ENCODE assay signal across 7 cellular contexts in genomic region chr20:62793757-62794006, GRCh38. TPM values are rescaled to one million over a fixed set of nuclear protein-coding genes. Genes with fewer than 3 reads are reported as not detected.
DNase-seq lines count a peak whose midpoint lies in the region; ATAC-seq and TF ChIP-seq lines count a peak whose summit lies in the region.

No MANE protein-coding gene starts in this region.

- H3K9me3 ChIP-seq in iPS-20b (ENCODE audit: insufficient read depth, low read depth, low read length) (no peaks in the 10 kb centered on the region), stomach smooth muscle (ENCODE audit: control insufficient read depth in 2 of 2, low read length in 2 of 2) (no peaks in the 10 kb centered on the region)

- in situ Hi-C loops in GM13976 (cut with MboI; ENCODE audit: low sequenced_read_pairs, unreplicated experiment) = loop anchor here (25.0 kb wide), 1 partner anchor 131 kb away; no protein-coding TSS in a partner anchor

- no peak overlapping the region for H3K9ac ChIP-seq in iPS-20b (ENCODE audit: low read depth, low read length)
- H3K9ac ChIP-seq in stomach smooth muscle (ENCODE audit: low read length in 2 of 2) = peak overlapping the region; percentile 37 to 74

- POLR2A ChIA-PET in activated CD4-positive, alpha-beta memory T cell treated with anti-CD3 and anti-CD28 coated beads, Interleukin-2, amount 10 ng/mL, durations not matched to agents 7 days and 5 days (lab: Charles Lee) = interaction anchor here (0.8 to 4.6 kb wide), 19 partner anchors 7 to 294 kb away, joined by 3 to 33 read pairs (median 4); partner anchors contain the start of genes OGFR, SLCO4A1 and TCFL5

- H3K36me3 ChIP-seq in iPS-20b (ENCODE audit: insufficient read depth, low read depth, low read length) = peaks cover 5% of the 10 kb centered on the region; the same call in 1 of the 2 replicates
- peaks cover under 1 to 2% of the 10 kb centered on the region in 2 donors for H3K36me3 ChIP-seq in stomach smooth muscle (ENCODE audit: control insufficient read depth in 2 of 2, insufficient read depth in 2 of 2, low read length in 2 of 2)

- no peaks in the 10 kb centered on the region for H3K9me3 Mint-ChIP-seq in activated CD4-positive, alpha-beta memory T cell treated with anti-CD3 and anti-CD28 coated beads, Interleukin-2, amount 10 ng/mL, durations not matched to agents 7 days and 5 days

- no peak for DNase-seq in activated CD4-positive, alpha-beta memory T cell treated with anti-CD3 and anti-CD28 coated beads, Interleukin-2, amount 10 ng/mL, durations not matched to agents 7 days and 5 days
- no peak for DNase-seq in GM13976 (ENCODE audit: low spot score)

- peaks cover 39% of the 10 kb centered on the region for H3K4me1 Mint-ChIP-seq in activated CD4-positive, alpha-beta memory T cell treated with anti-CD3 and anti-CD28 coated beads, Interleukin-2, amount 10 ng/mL, durations not matched to agents 7 days and 5 days

- peak overlapping the region; percentile 81 for H3K27ac Mint-ChIP-seq in activated CD4-positive, alpha-beta memory T cell treated with anti-CD3 and anti-CD28 coated beads, Interleukin-2, amount 10 ng/mL, durations not matched to agents 7 days and 5 days

- H3K36me3 Mint-ChIP-seq in activated CD4-positive, alpha-beta memory T cell treated with anti-CD3 and anti-CD28 coated beads, Interleukin-2, amount 10 ng/mL, durations not matched to agents 7 days and 5 days (ENCODE audit: low read depth) = peaks cover 10% of the 10 kb centered on the region

- H3K4me1 ChIP-seq in iPS-20b (ENCODE audit: insufficient read depth, low read length) = peaks cover 4% of the 10 kb centered on the region; the same call in 1 of the 2 replicates
- H3K4me1 ChIP-seq in stomach smooth muscle (ENCODE audit: control insufficient read depth, insufficient read depth, low read length) = peaks cover 40% of the 10 kb centered on the region

- CTCF ChIA-PET in activated CD4-positive, alpha-beta memory T cell treated with anti-CD3 and anti-CD28 coated beads, Interleukin-2, amount 10 ng/mL, durations not matched to agents 7 days and 5 days (lab: Charles Lee) = interaction anchor here (0.8 to 4.6 kb wide), 14 partner anchors 10 to 177 kb away, joined by 3 to 24 read pairs (median 5); partner anchors contain the start of genes OGFR and SLCO4A1

- no peak overlapping the region for H3K27ac ChIP-seq in iPS-20b (ENCODE audit: low read length)
- peak overlapping the region; percentile 95 for H3K27ac ChIP-seq in stomach smooth muscle (ENCODE audit: low read length)

- H3K27me3 ChIP-seq in iPS-20b (ENCODE audit: insufficient read depth, low read length) = peaks cover 39% of the 10 kb centered on the region
- no peaks in the 10 kb centered on the region for H3K27me3 ChIP-seq in stomach smooth muscle (ENCODE audit: control insufficient read depth in 1 of 2, insufficient read depth in 2 of 2, low read length in 2 of 2)

- ATAC-seq in HG03025 (IDR thresholded peaks at IDR 0.05; ENCODE audit: low FRiP score, unreplicated experiment) (peak; percentile 2), HG03439 (IDR thresholded peaks at IDR 0.05; ENCODE audit: unreplicated experiment) (no peak), HG03520 (IDR thresholded peaks at IDR 0.05; ENCODE audit: unreplicated experiment) (no peak)

- no peak for TF ChIP-seq CTCF in GM13976 (IDR thresholded peaks at IDR 0.05; ENCODE audit: borderline replicate concordance, control extremely low read depth, extremely low read depth, insufficient read depth, missing control alignments)

- H3K4me3 ChIP-seq in iPS-20b (ENCODE audit: low read length) = peak overlapping the region; percentile 68
- peak overlapping the region; percentile 9 to 72 for H3K4me3 ChIP-seq in stomach smooth muscle (ENCODE audit: low read length in 2 of 2)

- peak overlapping the region; percentile 86 for H3K4me3 Mint-ChIP-seq in activated CD4-positive, alpha-beta memory T cell treated with anti-CD3 and anti-CD28 coated beads, Interleukin-2, amount 10 ng/mL, durations not matched to agents 7 days and 5 days

- H3K27me3 Mint-ChIP-seq in activated CD4-positive, alpha-beta memory T cell treated with anti-CD3 and anti-CD28 coated beads, Interleukin-2, amount 10 ng/mL, durations not matched to agents 7 days and 5 days = peaks cover 3% of the 10 kb centered on the region

RNA-seq across cellular contexts. Expression of gene MRGBP, which starts 2.6 kb away (rescaled TPM):
- 10 to 100 TPM; 14.9 to 15.8 TPM for total RNA-seq in activated CD4-positive, alpha-beta memory T cell treated with anti-CD3 and anti-CD28 coated beads, Interleukin-2, amount 10 ng/mL, durations not matched to agents 7 days and 5 days

RNA-seq across cellular contexts. Expression of gene OGFR, which starts 11.0 kb away (rescaled TPM):
- 10 to 100 TPM; 71.1 to 73.4 TPM for total RNA-seq in activated CD4-positive, alpha-beta memory T cell treated with anti-CD3 and anti-CD28 coated beads, Interleukin-2, amount 10 ng/mL, durations not matched to agents 7 days and 5 days

RNA-seq across cellular contexts. Expression of gene COL9A3, which starts 23.2 kb away (rescaled TPM):
- not detected for total RNA-seq in activated CD4-positive, alpha-beta memory T cell treated with anti-CD3 and anti-CD28 coated beads, Interleukin-2, amount 10 ng/mL, durations not matched to agents 7 days and 5 days
